ENCODE assay signal across 20 cellular contexts in genomic region chr7:46844486-46844885, GRCh38.
"Had no signal": no experiment of that assay in that cellular context is flagged by ENCODE, and none has a peak within 500 bp of the region (broad histone marks: within the 10 kb centered on the region; RNA-seq: fewer than 3 reads in every experiment).

No MANE protein-coding gene starts in this region.

- H3K36me3 ChIP-seq: ascending aorta, left ventricle myocardium inferior, right atrium auricular region, tibial nerve had no signal

- H3K4me1 ChIP-seq: left ventricle myocardium inferior, right atrium auricular region, tibial nerve had no signal

- H3K4me3 ChIP-seq: ascending aorta, left ventricle myocardium inferior, right atrium auricular region, skin epidermis, tibial nerve had no signal

- DNase-seq: activated CD4-positive, alpha-beta T cell treated with anti-CD3 and anti-CD28 coated beads for 1 hour; activated CD4-positive, alpha-beta T cell treated with anti-CD3 and anti-CD28 coated beads, Interleukin-2, amount 50 U/mL, for 48 hours; activated naive CD4-positive, alpha-beta T cell treated with anti-CD3 and anti-CD28 coated beads for 36 hours; activated naive CD8-positive, alpha-beta T cell treated with anti-CD3 and anti-CD28 coated beads, Interleukin-2, amount 50 U/mL, for 24 hours; caudate nucleus; erythroblast; hippocampal formation; kidney; left ventricle myocardium inferior; mesendoderm; nucleus accumbens; stimulated activated CD4-positive, alpha-beta T cell treated with anti-CD3 and anti-CD28 coated beads, Interleukin-4, amount 100 ng/mL, for 24 hours; stimulated activated naive CD4-positive, alpha-beta T cell; substantia nigra; T1000 had no signal

- H3K9me3 ChIP-seq: ascending aorta, left ventricle myocardium inferior, right atrium auricular region, tibial nerve had no signal

- H3K27ac ChIP-seq: ascending aorta, left ventricle myocardium inferior, right atrium auricular region, skin epidermis, tibial nerve, VCaP had no signal

- H3K27me3 ChIP-seq: ascending aorta, right atrium auricular region, tibial nerve had no signal

- ATAC-seq: activated naive CD8-positive, alpha-beta T cell treated with anti-CD3 and anti-CD28 coated beads, Interleukin-2, amount 50 U/mL, for 24 hours had no signal
